ENCODE assay signal across 10 cellular contexts in genomic region chr12:52010692-52011601, GRCh38. TPM values are rescaled to one million over a fixed set of nuclear protein-coding genes. Genes with fewer than 3 reads are reported as not detected.
DNase-seq lines count a peak whose midpoint lies in the region; ATAC-seq and TF ChIP-seq lines count a peak whose summit lies in the region.
"Had no signal": no experiment of that assay in that cellular context is flagged by ENCODE, and none has a peak within 500 bp of the region (broad histone marks: within the 10 kb centered on the region; RNA-seq: fewer than 3 reads in every experiment).

No MANE protein-coding gene starts in this region.

- H3K9me3 ChIP-seq in breast epithelium (no peaks in the 10 kb centered on the region), mucosa of rectum (ENCODE audit: control insufficient read depth in 2 of 2, low read length in 2 of 2) (no peaks in the 10 kb centered on the region)

- no peak overlapping the region for H3K4me3 Mint-ChIP-seq in MCF 10A (ENCODE audit: unreplicated experiment)
- peak overlapping the region; percentile 44 for H3K4me3 Mint-ChIP-seq in type B pancreatic cell
- no peak overlapping the region for H3K4me3 Mint-ChIP-seq in progenitor cell of endocrine pancreas (ENCODE audit: low read depth)
- H3K4me3 Mint-ChIP-seq in HFFc6: no peak overlapping the region
- H3K4me3 Mint-ChIP-seq: activated naive CD8-positive, alpha-beta T cell had no signal

- no peak for TF ChIP-seq POLR2A in breast epithelium (IDR thresholded peaks at IDR 0.05)

- H3K36me3 Mint-ChIP-seq in MCF 10A (ENCODE audit: insufficient read depth, unreplicated experiment) (no peaks in the 10 kb centered on the region), type B pancreatic cell (peaks cover 10% of the 10 kb centered on the region), progenitor cell of endocrine pancreas (ENCODE audit: insufficient read depth) (peaks cover 11% of the 10 kb centered on the region), HFFc6 (ENCODE audit: low read depth) (no peaks in the 10 kb centered on the region)
- H3K36me3 Mint-ChIP-seq: activated naive CD8-positive, alpha-beta T cell had no signal

- no peaks in the 10 kb centered on the region for H3K27me3 ChIP-seq in breast epithelium
- peaks cover 4 to 8% of the 10 kb centered on the region in 2 donors for H3K27me3 ChIP-seq in mucosa of rectum (ENCODE audit: control insufficient read depth in 2 of 2, insufficient read depth in 2 of 2, low read length in 2 of 2)

- POLR2A ChIA-PET in MCF 10A (lab: Yijun Ruan, JAX): no interaction called here

- DNase-seq in breast epithelium (ENCODE audit: low spot score in 2 of 2): no peak
- DNase-seq in MCF 10A (ENCODE audit: unreplicated experiment): no peak
- no peak for DNase-seq in coronary artery (ENCODE audit: low spot score)
- no peak for DNase-seq in type B pancreatic cell (ENCODE audit: extremely low spot score, unreplicated experiment)
- DNase-seq in progenitor cell of endocrine pancreas (ENCODE audit: low spot score, unreplicated experiment): no peak
- DNase-seq in HFFc6: no peak
- DNase-seq: NCI-H1930 had no signal

- TF ChIP-seq CTCF in breast epithelium (IDR thresholded peaks at IDR 0.05) (no peak), MCF 10A (IDR thresholded peaks at IDR 0.05; ENCODE audit: unreplicated experiment) (no peak), coronary artery (IDR thresholded peaks at IDR 0.05) (no peak), type B pancreatic cell (conservative IDR thresholded peaks at IDR 0.05) (no peak), progenitor cell of endocrine pancreas (IDR thresholded peaks at IDR 0.05; ENCODE audit: unreplicated experiment) (no peak), HFFc6 (IDR thresholded peaks at IDR 0.05) (no peak)

- BruUV-seq in MCF 10A (replicated peaks; lab: Mats Ljungman, UMichigan): no TSS peak

- H3K4me3 ChIP-seq in breast epithelium (peak overlapping the region in 2 of 3 donors; percentile 21 to 92), coronary artery (peak overlapping the region; percentile 84), mucosa of rectum (ENCODE audit: low read length in 2 of 2) (no peak overlapping the region)

- H3K9ac ChIP-seq in mucosa of rectum (ENCODE audit: low read depth in 1 of 2, low read length in 2 of 2): peak overlapping the region in 1 of 2 donors; percentile 13

- H3K27me3 Mint-ChIP-seq in MCF 10A (ENCODE audit: insufficient read depth, unreplicated experiment) (peaks cover 10% of the 10 kb centered on the region), type B pancreatic cell (peaks cover 32% of the 10 kb centered on the region), progenitor cell of endocrine pancreas (peaks cover 32% of the 10 kb centered on the region), HFFc6 (ENCODE audit: insufficient read depth) (peaks cover 9% of the 10 kb centered on the region)
- H3K27me3 Mint-ChIP-seq: activated naive CD8-positive, alpha-beta T cell had no signal

- no peak overlapping the region for H3K27ac Mint-ChIP-seq in MCF 10A (ENCODE audit: low read depth, unreplicated experiment)
- peak overlapping the region; percentile 29 for H3K27ac Mint-ChIP-seq in type B pancreatic cell
- no peak overlapping the region for H3K27ac Mint-ChIP-seq in progenitor cell of endocrine pancreas
- H3K27ac Mint-ChIP-seq in HFFc6: no peak overlapping the region; the same call in 1 of the 2 replicates
- H3K27ac Mint-ChIP-seq: activated naive CD8-positive, alpha-beta T cell had no signal

- H3K4me1 Mint-ChIP-seq in MCF 10A (ENCODE audit: insufficient read depth, unreplicated experiment) (no peaks in the 10 kb centered on the region), type B pancreatic cell (ENCODE audit: unreplicated experiment) (peaks cover 23% of the 10 kb centered on the region), progenitor cell of endocrine pancreas (ENCODE audit: low read depth) (peaks cover 12% of the 10 kb centered on the region), HFFc6 (ENCODE audit: low read depth) (peaks cover 4% of the 10 kb centered on the region; the same call in 1 of the 2 replicates)

- H3K36me3 ChIP-seq in breast epithelium: no peaks in the 10 kb centered on the region
- H3K36me3 ChIP-seq in mucosa of rectum (ENCODE audit: control insufficient read depth in 2 of 2, insufficient read depth in 2 of 2, low read length in 2 of 2): peaks cover 3 to 5% of the 10 kb centered on the region in 2 donors

- no peaks in the 10 kb centered on the region for H3K9me3 Mint-ChIP-seq in MCF 10A (ENCODE audit: unreplicated experiment)
- no peaks in the 10 kb centered on the region for H3K9me3 Mint-ChIP-seq in type B pancreatic cell
- no peaks in the 10 kb centered on the region for H3K9me3 Mint-ChIP-seq in progenitor cell of endocrine pancreas (ENCODE audit: low read depth)
- H3K9me3 Mint-ChIP-seq in HFFc6: no peaks in the 10 kb centered on the region

- CTCF ChIA-PET in MCF 10A (lab: Yijun Ruan, JAX): interaction anchor here (0.6 to 8.2 kb wide), 5 partner anchors 10 to 369 kb away, joined by 3 to 48 read pairs (median 4); no protein-coding TSS in a partner anchor

- intact Hi-C loops in breast epithelium (cut with DNase I; ENCODE audit: low total_unique reads): no loop called here
- intact Hi-C loops in MCF 10A (cut with micrococcal nuclease): no loop called here

- H3K4me1 ChIP-seq in breast epithelium (peaks cover 0 to 3% of the 10 kb centered on the region in 2 donors), mucosa of rectum (ENCODE audit: control insufficient read depth in 2 of 2, insufficient read depth in 2 of 2, low read length in 2 of 2) (peaks cover 10 to 21% of the 10 kb centered on the region in 2 donors)

- peak overlapping the region; percentile 80 to 95 for H3K27ac ChIP-seq in breast epithelium
- peak overlapping the region; percentile 42 to 90 for H3K27ac ChIP-seq in coronary artery
- H3K27ac ChIP-seq in mucosa of rectum (ENCODE audit: low read depth in 2 of 2, low read length in 2 of 2): peak overlapping the region; percentile 77 to 79

- ATAC-seq in GM21390 (IDR thresholded peaks at IDR 0.05; ENCODE audit: unreplicated experiment): no peak

RNA-seq across cellular contexts. Expression of gene TAMALIN, which starts 4.2 kb away (rescaled TPM):
- total RNA-seq in breast epithelium (10 to 100 TPM in 2 of 3 donors, 1 to 10 TPM in 1; 8.5 to 27.2 (median 16.0) TPM), MCF 10A (2022) (0.39 TPM in 1 of 2 replicates, not detected in the other), type B pancreatic cell (ENCODE audit: low replicate concordance) (4.2 and 16.5 TPM in 2 replicates), progenitor cell of endocrine pancreas (12.5 and 15.5 TPM in 2 replicates)
- total RNA-seq in HFFc6 (2021; fragmentation: NEBNext Ultra II Directional; extraction: Animal tissue kit (Norgen Biotek cat#: 25700)): under 1 TPM; 0.24 to 1.00 (median 0.69) TPM

RNA-seq across cellular contexts. Expression of gene NR4A1, which starts 40.3 kb away (rescaled TPM):
- total RNA-seq in breast epithelium: 100 to 1,000 TPM in 1 of 3 donors, 10 to 100 TPM in 2; 35.7 to 154 (median 66.2) TPM
- total RNA-seq in MCF 10A (2022): 0.69 and 2.9 TPM in 2 replicates
- total RNA-seq in type B pancreatic cell (ENCODE audit: low replicate concordance): 11.4 and 81.9 TPM in 2 replicates
- total RNA-seq in progenitor cell of endocrine pancreas: 21.7 and 22.8 TPM in 2 replicates
- total RNA-seq in HFFc6 (2021; fragmentation: NEBNext Ultra II Directional; extraction: Animal tissue kit (Norgen Biotek cat#: 25700)): 10 to 100 TPM; 10.3 to 46.6 (median 43.6) TPM

RNA-seq across cellular contexts. Expression of gene ATG101, which starts 58.8 kb away (rescaled TPM):
- 10 to 100 TPM; 35.0 to 54.2 (median 39.7) TPM for total RNA-seq in breast epithelium
- total RNA-seq in MCF 10A (2022): 64.2 and 66.9 TPM in 2 replicates
- total RNA-seq in type B pancreatic cell (ENCODE audit: low replicate concordance): 35.7 and 48.7 TPM in 2 replicates
- 23.5 and 26.4 TPM in 2 replicates for total RNA-seq in progenitor cell of endocrine pancreas
- total RNA-seq in HFFc6 (2021; fragmentation: NEBNext Ultra II Directional; extraction: Animal tissue kit (Norgen Biotek cat#: 25700)): 10 to 100 TPM; 62.1 to 73.6 (median 66.6) TPM

RNA-seq across cellular contexts. Expression of gene ACVR1B, which starts 59.4 kb away (rescaled TPM):
- total RNA-seq in breast epithelium: 10 to 100 TPM; 12.3 to 26.3 (median 23.6) TPM
- total RNA-seq in MCF 10A (2022): 14.7 and 16.1 TPM in 2 replicates
- 36.0 and 36.1 TPM in 2 replicates for total RNA-seq in type B pancreatic cell (ENCODE audit: low replicate concordance)
- total RNA-seq in progenitor cell of endocrine pancreas: 65.1 and 65.7 TPM in 2 replicates
- total RNA-seq in HFFc6 (2021; fragmentation: NEBNext Ultra II Directional; extraction: Animal tissue kit (Norgen Biotek cat#: 25700)): 10 to 100 TPM; 13.1 to 15.2 (median 14.0) TPM

Comparison
In these comparisons a context has a peak if more than half of its experiments do, and no peak if none do; other contexts are left out.
1. H3K4me3 ChIP-seq: peak in breast epithelium (2 of 3) and coronary artery (single experiment); none in mucosa of rectum (0 of 2).
2. Peak in every context shown above with its lines, with median percentiles within 50 percentile points of each other: H3K27ac ChIP-seq.